ENCODE assay signal across 8 cellular contexts in the genomic region with DNA sequence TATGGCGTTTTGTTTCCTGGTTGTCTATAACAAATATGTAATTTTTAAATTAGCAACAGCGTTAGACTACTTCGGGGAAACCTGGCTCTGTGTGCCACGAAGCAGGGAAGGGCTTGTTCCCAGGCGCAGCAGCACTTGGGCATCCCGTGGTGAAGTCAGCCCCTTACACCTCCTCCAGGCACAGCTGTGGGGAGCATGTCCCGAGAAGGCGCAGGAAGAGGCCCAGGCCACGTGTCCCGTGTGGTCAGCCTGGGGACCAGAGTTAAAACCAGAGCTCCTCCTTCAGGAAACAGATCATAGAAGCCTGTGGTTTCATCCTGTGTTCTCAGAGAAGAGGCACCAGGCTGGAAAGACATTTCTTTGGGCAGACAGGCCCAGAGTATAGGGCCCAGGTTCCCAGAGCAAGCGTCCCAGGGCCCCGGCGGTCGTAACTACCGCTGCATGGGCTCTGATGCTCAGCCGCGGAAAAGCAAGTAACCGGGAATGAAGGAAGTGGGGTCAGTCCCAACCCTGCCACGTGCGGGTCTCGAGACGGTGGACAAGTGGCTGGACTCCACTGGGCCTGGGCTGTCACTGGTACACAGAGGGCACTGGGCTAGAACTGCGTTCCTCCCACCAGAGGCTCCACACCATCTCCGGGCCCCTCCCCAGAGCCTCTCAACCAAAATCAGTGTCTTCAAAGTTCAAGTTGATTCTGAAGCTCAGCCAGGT. TPM values are rescaled to one million over a fixed set of nuclear protein-coding genes. Genes with fewer than 3 reads are reported as not detected.
DNase-seq lines count a peak whose midpoint lies in the region; ATAC-seq and TF ChIP-seq lines count a peak whose summit lies in the region.

No MANE protein-coding gene starts in this region.

- H3K4me3 ChIP-seq in BLaER1 (no peak overlapping the region), Peyer's patch (no peak overlapping the region)

- ATAC-seq in GM21576 (IDR thresholded peaks at IDR 0.05; ENCODE audit: unreplicated experiment), result peak; percentile 62
- no peak for ATAC-seq in GM21528 (IDR thresholded peaks at IDR 0.05; ENCODE audit: low FRiP score, unreplicated experiment)

- H3K36me3 ChIP-seq in BLaER1 (peaks cover 36% of the 10 kb centered on the region), Peyer's patch (no peaks in the 10 kb centered on the region)

- peak overlapping the region; percentile 30 for H3K9ac ChIP-seq in BLaER1

- H3K9me3 ChIP-seq in BLaER1 (no peaks in the 10 kb centered on the region), Peyer's patch (no peaks in the 10 kb centered on the region)

- H3K4me1 ChIP-seq in BLaER1 (peaks cover 99% of the 10 kb centered on the region), Peyer's patch (peaks cover 0 to 13% (median 3%) of the 10 kb centered on the region in 4 donors)

- H3K4me2 ChIP-seq in BLaER1, result peak overlapping the region; percentile 99

- DNase-seq in Peyer's patch (peak in 2 of 3 donors; percentile 33 to 74), dedifferentiated amniotic fluid mesenchymal stem cell (ENCODE audit: extremely low spot score) (peak; percentile 89), myocyte (ENCODE audit: low read depth) (peak; percentile 99), iPS-NIHi11 (ENCODE audit: low spot score) (no peak), D341Med (ENCODE audit: low spot score) (no peak)

- peak overlapping the region; percentile 55 for H3K27ac ChIP-seq in BLaER1
- peak overlapping the region in 2 of 4 donors; percentile 8 to 42 for H3K27ac ChIP-seq in Peyer's patch

- peaks cover 17% of the 10 kb centered on the region for H4K20me1 ChIP-seq in BLaER1

- no peak for TF ChIP-seq CTCF in Peyer's patch (IDR thresholded peaks at IDR 0.05)

- TF ChIP-seq POLR2A in Peyer's patch (IDR thresholded peaks at IDR 0.05), result no peak

- H3K27me3 ChIP-seq in BLaER1, result no peaks in the 10 kb centered on the region
- H3K27me3 ChIP-seq in Peyer's patch, result no peaks in the 10 kb centered on the region

RNA-seq across cellular contexts. Expression of gene NUDT1, which starts 7.1 kb away (rescaled TPM):
- total RNA-seq in Peyer's patch (10 to 100 TPM in 2 of 4 donors, 1 to 10 TPM in 2; 3.2 to 75.1 (median 11.6) TPM), myocyte (25.6 and 29.9 TPM in 2 replicates)
- 42.8 TPM for polyA plus RNA-seq in myocyte (2012)

RNA-seq across cellular contexts. Expression of gene MRM2, which starts 7.1 kb away (rescaled TPM):
- total RNA-seq in Peyer's patch, result 10 to 100 TPM in 3 of 4 donors, 1 to 10 TPM in 1; 8.1 to 19.0 (median 13.0) TPM
- total RNA-seq in myocyte, result 21.1 and 26.1 TPM in 2 replicates
- polyA plus RNA-seq in myocyte (2012), result 31.5 TPM

RNA-seq across cellular contexts. Expression of gene MAD1L1, which starts 16.4 kb away (rescaled TPM):
- 100 to 1,000 TPM in 1 of 4 donors, 10 to 100 TPM in 3; 43.9 to 417 (median 59.1) TPM for total RNA-seq in Peyer's patch
- 40.9 and 41.3 TPM in 2 replicates for total RNA-seq in myocyte
- 28.5 TPM for polyA plus RNA-seq in myocyte (2012)

Comparison
In these comparisons a context has a peak if more than half of its experiments do, and no peak if none do; other contexts are left out.
1. DNase-seq: peak in Peyer's patch (2 of 3), dedifferentiated amniotic fluid mesenchymal stem cell (single experiment) and myocyte (single experiment); none in iPS-NIHi11 (single experiment) and D341Med (single experiment).